16 cellular contexts compared by ENCODE assay signal in the genomic region with DNA sequence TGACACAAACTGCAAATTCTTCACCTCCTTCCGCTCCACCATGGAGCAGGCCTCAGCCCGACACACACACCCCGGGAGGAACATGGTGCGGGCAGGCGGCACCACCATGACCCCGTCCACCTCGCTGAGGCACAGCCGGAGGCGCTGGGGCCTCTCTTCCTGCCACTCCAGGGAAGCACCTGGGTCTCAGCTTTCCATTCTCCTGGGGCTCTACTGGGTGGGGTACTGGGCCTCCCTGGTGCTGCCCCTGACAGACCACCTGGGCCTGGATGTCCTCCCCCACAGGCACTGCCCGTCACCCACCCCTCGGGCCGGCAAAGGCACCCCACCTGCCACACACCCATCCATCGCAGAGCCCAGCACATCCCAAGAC. TPM values are rescaled to one million over a fixed set of nuclear protein-coding genes. Genes with fewer than 3 reads are reported as not detected.
DNase-seq lines count a peak whose midpoint lies in the region; ATAC-seq, FAIRE-seq and TF ChIP-seq lines count a peak whose summit lies in the region.
"Had no signal": no experiment of that assay in that cellular context is flagged by ENCODE, and none has a peak within 500 bp of the region (broad histone marks: within the 10 kb centered on the region; RNA-seq: fewer than 3 reads in every experiment).

No MANE protein-coding gene starts in this region.

- ATAC-seq in activated CD8-positive, alpha-beta T cell treated with anti-CD3 and anti-CD28 coated beads for 36 hours: no peak
- ATAC-seq in naive thymus-derived CD4-positive, alpha-beta T cell: no peak
- no peak for ATAC-seq in HepG2

- H3K4me2 ChIP-seq in mammary epithelial cell (ENCODE audit: insufficient read depth, low read depth, low read length) (no peak overlapping the region), HepG2 (ENCODE audit: low read depth, low read length) (no peak overlapping the region)

- H2AFZ ChIP-seq in mammary epithelial cell (ENCODE audit: low read depth, low read length): no peak overlapping the region
- H2AFZ ChIP-seq in HepG2 (ENCODE audit: low read length): no peak overlapping the region

- no peaks in the 10 kb centered on the region for H3K27me3 Mint-ChIP-seq in activated CD8-positive, alpha-beta T cell treated with anti-CD3 and anti-CD28 coated beads for 36 hours
- no peaks in the 10 kb centered on the region for H3K27me3 Mint-ChIP-seq in naive thymus-derived CD4-positive, alpha-beta T cell

- no peak for TF ChIP-seq EP300 in HepG2 (IDR thresholded peaks at IDR 0.05; ENCODE audit: low read depth in 2 of 2, low read length in 2 of 2)
- no peak for TF ChIP-seq EP300 in HepG2 (CRISPR knock-in tag; IDR thresholded peaks at IDR 0.05; ENCODE audit: borderline replicate concordance)

- H3K4me3 ChIP-seq in breast epithelium: no peak overlapping the region
- H3K4me3 ChIP-seq in mammary epithelial cell (replicated peaks in 1 of 3; ENCODE audit: insufficient read depth in 1 of 3, low read depth in 2 of 3, low read length in 3 of 3): no peak overlapping the region
- no peak overlapping the region for H3K4me3 ChIP-seq in naive thymus-derived CD4-positive, alpha-beta T cell (ENCODE audit: low read length)
- no peak overlapping the region for H3K4me3 ChIP-seq in HepG2 (replicated peaks in 1 of 3; ENCODE audit: insufficient read depth in 1 of 3, low read depth in 2 of 3, low read length in 3 of 3)

- H3K27ac ChIP-seq in breast epithelium (peak overlapping the region; percentile 54 to 73), mammary epithelial cell (ENCODE audit: insufficient read depth, low read depth, low read length) (no peak overlapping the region), HepG2 (ENCODE audit: extremely low read length, insufficient read depth, low read length) (no peak overlapping the region)
- peak overlapping the region; percentile 35 for H3K27ac ChIP-seq in naive thymus-derived CD4-positive, alpha-beta T cell (ENCODE audit: low read depth, low read length)

- no peaks in the 10 kb centered on the region for H3K36me3 Mint-ChIP-seq in activated CD8-positive, alpha-beta T cell treated with anti-CD3 and anti-CD28 coated beads for 36 hours (ENCODE audit: low read depth)
- no peaks in the 10 kb centered on the region for H3K36me3 Mint-ChIP-seq in naive thymus-derived CD4-positive, alpha-beta T cell

- TF ChIP-seq CTCF in breast epithelium (IDR thresholded peaks at IDR 0.05) (no peak), mammary epithelial cell (conservative IDR thresholded peaks at IDR 0.05 in 1 of 2, IDR thresholded peaks at IDR 0.05 in 1 of 2; ENCODE audit: extremely low read depth in 1 of 2, insufficient read depth in 1 of 2, low read depth in 1 of 2, low read length in 2 of 2) (no peak), HepG2 (CRISPR knock-in tag; IDR thresholded peaks at IDR 0.05) (no peak)
- no peak for TF ChIP-seq CTCF in activated CD8-positive, alpha-beta T cell treated with anti-CD3 and anti-CD28 coated beads for 36 hours (IDR thresholded peaks at IDR 0.05)

- WGBS in mammary epithelial cell (ENCODE audit: low coverage, missing lambda C conversion rate): 84% methylated on average over 8 of the region's 13 CpGs
- WGBS in HepG2 (ENCODE audit: low lambda C conversion rate): 100% methylated on average over 8 of the region's 13 CpGs

- H3K27ac Mint-ChIP-seq in activated CD8-positive, alpha-beta T cell treated with anti-CD3 and anti-CD28 coated beads for 36 hours: peak overlapping the region; percentile 46
- peak overlapping the region in 2 of 9 donors; percentile 21 to 38 for H3K27ac Mint-ChIP-seq in naive thymus-derived CD4-positive, alpha-beta T cell

- H3K27me3 ChIP-seq in breast epithelium (no peaks in the 10 kb centered on the region), mammary epithelial cell (ENCODE audit: insufficient read depth, low read length) (no peaks in the 10 kb centered on the region), HepG2 (ENCODE audit: control insufficient read depth in 1 of 2, insufficient read depth in 2 of 2, low read length in 2 of 2) (no peaks in the 10 kb centered on the region)
- H3K27me3 ChIP-seq in naive thymus-derived CD4-positive, alpha-beta T cell (ENCODE audit: control insufficient read depth in 2 of 2, insufficient read depth in 2 of 2, low read length in 2 of 2): no peaks in the 10 kb centered on the region

- no peak for DNase-seq in breast epithelium (ENCODE audit: low spot score in 2 of 2)
- no peak for DNase-seq in mammary epithelial cell
- no peak for DNase-seq in activated CD8-positive, alpha-beta T cell treated with anti-CD3 and anti-CD28 coated beads for 36 hours
- no peak for DNase-seq in naive thymus-derived CD4-positive, alpha-beta T cell
- no peak for DNase-seq in NCI-H2227 treated with DMSO at 0.1 percent for 48 hours (lab: John Stamatoyannopoulos, UW)
- no peak for DNase-seq in HepG2 (ENCODE audit: low spot score)
- no peak for DNase-seq in NK-92 treated with Interleukin-12 subunit alpha and Interleukin-12 subunit beta, amount 100 ng/mL, for 24 hours (lab: John Stamatoyannopoulos, UW)
- DNase-seq in NCI-H526 treated with DMSO at 0.1 percent for 48 hours (lab: John Stamatoyannopoulos, UW): no peak
- DNase-seq: Karpas-422, MM.1S, NCI-H1105, NCI-H187, NCI-H446, RPMI8226 had no signal

- H3K4me3 Mint-ChIP-seq in activated CD8-positive, alpha-beta T cell treated with anti-CD3 and anti-CD28 coated beads for 36 hours: no peak overlapping the region
- peak overlapping the region in 3 of 10 donors; percentile 19 to 66 (median 32) for H3K4me3 Mint-ChIP-seq in naive thymus-derived CD4-positive, alpha-beta T cell

- TF ChIP-seq POLR2A in breast epithelium (IDR thresholded peaks at IDR 0.05) (no peak), HepG2 (IDR thresholded peaks at IDR 0.05; ENCODE audit: insufficient read depth in 1 of 2, low read depth in 2 of 2, low read length in 2 of 2) (no peak)

- H4K20me1 ChIP-seq in mammary epithelial cell (ENCODE audit: insufficient read depth, low read length) (peaks cover 2% of the 10 kb centered on the region), HepG2 (ENCODE audit: insufficient read depth, low read length) (0 out of 2 replicates have a peak, but pooled peaks cover 5% of the 10 kb centered on the region)

- POLR2A ChIA-PET in activated CD8-positive, alpha-beta T cell treated with anti-CD3 and anti-CD28 coated beads for 36 hours (lab: Charles Lee): interaction anchor here (1.1 kb wide), 1 partner anchor 11 kb away, joined by 4 read pairs; no protein-coding TSS in a partner anchor
- POLR2A ChIA-PET in naive thymus-derived CD4-positive, alpha-beta T cell (lab: Charles Lee): interaction anchor here (1.3 kb wide), 1 partner anchor 15 kb away, joined by 4 read pairs; the partner anchor contains the start of gene ZBTB42
- POLR2A ChIA-PET in HepG2 (lab: Yijun Ruan, JAX): no interaction called here

- TF ChIP-seq RAD21 in HepG2 (CRISPR knock-in tag; IDR thresholded peaks at IDR 0.05): no peak

- CTCF ChIA-PET in mammary epithelial cell (lab: Charles Lee; ENCODE audit: low non-redundant PET): no interaction called here
- CTCF ChIA-PET in activated CD8-positive, alpha-beta T cell treated with anti-CD3 and anti-CD28 coated beads for 36 hours (lab: Charles Lee): no interaction called here
- CTCF ChIA-PET in naive thymus-derived CD4-positive, alpha-beta T cell (lab: Charles Lee): no interaction called here
- CTCF ChIA-PET in HepG2 (lab: Yijun Ruan, JAX; ENCODE audit: low intra/inter-chr PET ratio, low total read pairs): no interaction called here

- in situ Hi-C loops in mammary epithelial cell (cut with MboI; ENCODE audit: low sequenced_read_pairs in 2 of 2): no loop called here
- in situ Hi-C loops in HepG2 (cut with HindIII; ENCODE audit: extremely low pct_ligation_motif_present, low pct_unique_long_range_greater_than_20kb): no loop called here

- H3K79me2 ChIP-seq in mammary epithelial cell (ENCODE audit: insufficient read depth, low read length): peaks cover 83% of the 10 kb centered on the region
- peaks cover 2% of the 10 kb centered on the region for H3K79me2 ChIP-seq in HepG2 (ENCODE audit: insufficient read depth, low read length)

- intact Hi-C loops in breast epithelium (cut with DNase I; ENCODE audit: low total_unique reads): no loop called here
- intact Hi-C loops in mammary epithelial cell (cut with micrococcal nuclease): no loop called here
- intact Hi-C loops in activated CD8-positive, alpha-beta T cell treated with anti-CD3 and anti-CD28 coated beads for 36 hours (cut with micrococcal nuclease): no loop called here
- intact Hi-C loops in naive thymus-derived CD4-positive, alpha-beta T cell (cut with micrococcal nuclease): no loop called here
- intact Hi-C loops in HepG2 (cut with micrococcal nuclease; ENCODE audit: unreplicated experiment): no loop called here

- H3K9me3 Mint-ChIP-seq in activated CD8-positive, alpha-beta T cell treated with anti-CD3 and anti-CD28 coated beads for 36 hours: no peaks in the 10 kb centered on the region
- no peaks in the 10 kb centered on the region for H3K9me3 Mint-ChIP-seq in naive thymus-derived CD4-positive, alpha-beta T cell

- H3K4me1 ChIP-seq in breast epithelium (peaks cover 27 to 39% of the 10 kb centered on the region in 2 donors), mammary epithelial cell (ENCODE audit: insufficient read depth, low read length) (peaks cover 32% of the 10 kb centered on the region), HepG2 (ENCODE audit: insufficient read depth, low read length) (peaks cover 12% of the 10 kb centered on the region)
- peaks cover 9 to 11% of the 10 kb centered on the region in 2 donors for H3K4me1 ChIP-seq in naive thymus-derived CD4-positive, alpha-beta T cell (ENCODE audit: control insufficient read depth in 2 of 2, insufficient read depth in 2 of 2, low read length in 2 of 2)

- H3K9ac ChIP-seq in mammary epithelial cell (ENCODE audit: insufficient read depth, low read length) (no peak overlapping the region), HepG2 (ENCODE audit: insufficient read depth, low read depth, low read length) (no peak overlapping the region)

- FAIRE-seq in HepG2 (lab: Jason Lieb, UNC): no peak
- FAIRE-seq: A204.1, H1 had no signal

- no peaks in the 10 kb centered on the region for H3K36me3 ChIP-seq in breast epithelium
- no peaks in the 10 kb centered on the region for H3K36me3 ChIP-seq in mammary epithelial cell (ENCODE audit: insufficient read depth, low read length)
- peaks cover 0 to 39% (median 2%) of the 10 kb centered on the region in 3 experiments for H3K36me3 ChIP-seq in naive thymus-derived CD4-positive, alpha-beta T cell (ENCODE audit: control insufficient read depth in 2 of 3, insufficient read depth in 3 of 3, low read length in 3 of 3)
- peaks cover 13 to 19% of the 10 kb centered on the region in 2 experiments; a peak in 3 of 5 replicates for H3K36me3 ChIP-seq in HepG2 (replicated peaks in 1 of 2; ENCODE audit: control insufficient read depth in 1 of 2, insufficient read depth in 2 of 2, low read length in 2 of 2)

- H3K4me1 Mint-ChIP-seq in activated CD8-positive, alpha-beta T cell treated with anti-CD3 and anti-CD28 coated beads for 36 hours (ENCODE audit: low read depth): peaks cover 14% of the 10 kb centered on the region
- H3K4me1 Mint-ChIP-seq in naive thymus-derived CD4-positive, alpha-beta T cell: peaks cover 0 to 23% (median 16%) of the 10 kb centered on the region in 7 donors

- no TSS peak for BruUV-seq in mammary epithelial cell (replicated peaks; lab: Mats Ljungman, UMichigan)
- BruUV-seq in HepG2 (replicated peaks; lab: Mats Ljungman, UMichigan): no TSS peak

- dilution Hi-C loops in mammary epithelial cell (cut with HindIII; ENCODE audit: low sequenced_read_pairs): no loop called here

- no peaks in the 10 kb centered on the region for H3K9me3 ChIP-seq in breast epithelium
- no peaks in the 10 kb centered on the region for H3K9me3 ChIP-seq in mammary epithelial cell (replicated peaks; ENCODE audit: insufficient read depth, low read length)
- H3K9me3 ChIP-seq in naive thymus-derived CD4-positive, alpha-beta T cell (ENCODE audit: control insufficient read depth in 2 of 3, low read length in 3 of 3): no peaks in the 10 kb centered on the region
- no peaks in the 10 kb centered on the region for H3K9me3 ChIP-seq in HepG2 (ENCODE audit: low read length)

RNA-seq across cellular contexts. Expression of gene AKT1, which starts 9.9 kb away (rescaled TPM):
- total RNA-seq in breast epithelium: 100 to 1,000 TPM in 2 of 3 donors, 10 to 100 TPM in 1; 91.9 to 119 (median 116) TPM
- total RNA-seq in mammary epithelial cell: 100 to 1,000 TPM; 116 to 125 TPM
- polyA plus RNA-seq in mammary epithelial cell: 124 TPM
- polyA minus RNA-seq in mammary epithelial cell: 153 TPM
- 100 to 1,000 TPM; 116 to 121 TPM for total RNA-seq in activated CD8-positive, alpha-beta T cell treated with anti-CD3 and anti-CD28 coated beads for 36 hours
- 100 to 1,000 TPM in 1 of 5 experiments, 10 to 100 TPM in 4; 70.4 to 131 (median 88.9) TPM for total RNA-seq in naive thymus-derived CD4-positive, alpha-beta T cell
- polyA plus RNA-seq in naive thymus-derived CD4-positive, alpha-beta T cell: 10 to 100 TPM in 1 of 2 donors, 1 to 10 TPM in 1; 6.8 to 12.3 TPM
- total RNA-seq in HepG2 (2016; rRNA removed; fragmentation: Illumina TruSeq; extraction: Trizol): 85.7 and 96.2 TPM in 2 replicates
- 66.8 and 84.2 TPM in 2 replicates for total RNA-seq in HepG2 (2016; cell fraction: cytosol; rRNA removed; fragmentation: Illumina TruSeq; extraction: Trizol; ENCODE audit: low read depth)
- total RNA-seq in HepG2 (2016; cell fraction: insoluble cytoplasmic fraction; rRNA removed; fragmentation: Illumina TruSeq; extraction: Trizol): 76.8 and 97.9 TPM in 2 replicates
- 171 and 190 TPM in 2 replicates for total RNA-seq in HepG2 (2016; cell fraction: membrane; rRNA removed; fragmentation: Illumina TruSeq; extraction: Trizol)
- total RNA-seq in HepG2 (2016; cell fraction: nucleus; rRNA removed; fragmentation: Illumina TruSeq; extraction: Trizol): 48.2 and 57.1 TPM in 2 replicates
- polyA plus RNA-seq in HepG2 (2011; rRNA removed): 116 and 135 TPM in 2 replicates
- polyA plus RNA-seq in HepG2 (2011; cell fraction: cytosol; rRNA removed): 114 and 136 TPM in 2 replicates
- 362 and 435 TPM in 2 replicates for polyA plus RNA-seq in HepG2 (2011; cell fraction: nucleus; rRNA removed)
- polyA plus RNA-seq in HepG2 (2012): 58.6 and 80.7 TPM in 2 replicates
- polyA plus RNA-seq in HepG2 (2016; cell fraction: cytosol; fragmentation: Illumina TruSeq; extraction: Trizol; ENCODE audit: low read depth): 81.6 and 107 TPM in 2 replicates
- polyA plus RNA-seq in HepG2 (2016; cell fraction: insoluble cytoplasmic fraction; fragmentation: Illumina TruSeq; extraction: Trizol; ENCODE audit: low read depth): 105 and 119 TPM in 2 replicates
- polyA plus RNA-seq in HepG2 (2016; cell fraction: membrane; fragmentation: Illumina TruSeq; extraction: Trizol; ENCODE audit: low read depth): 182 and 194 TPM in 2 replicates
- polyA plus RNA-seq in HepG2 (2016; cell fraction: nucleus; fragmentation: Illumina TruSeq; extraction: Trizol; ENCODE audit: insufficient read depth, low read depth): 146 and 159 TPM in 2 replicates
- polyA minus RNA-seq in HepG2 (2011; rRNA and poly(A)+ RNA removed; ENCODE audit: low replicate concordance): 159 and 183 TPM in 2 replicates
- polyA minus RNA-seq in HepG2 (2011; cell fraction: cytosol; rRNA and poly(A)+ RNA removed): 76.1 and 78.3 TPM in 2 replicates
- 46.7 and 48.0 TPM in 2 replicates for polyA minus RNA-seq in HepG2 (2011; cell fraction: nucleus; rRNA and poly(A)+ RNA removed)

RNA-seq across cellular contexts. Expression of gene ZBTB42, which starts 15.2 kb away (rescaled TPM):
- total RNA-seq in breast epithelium: 10 to 100 TPM in 1 of 3 donors, 1 to 10 TPM in 2; 3.5 to 11.4 (median 9.2) TPM
- 1 to 10 TPM; 1.9 to 2.2 TPM for total RNA-seq in mammary epithelial cell
- polyA plus RNA-seq in mammary epithelial cell: 1.2 TPM
- 0.41 TPM for polyA minus RNA-seq in mammary epithelial cell
- 1 to 10 TPM; 1.3 TPM for total RNA-seq in activated CD8-positive, alpha-beta T cell treated with anti-CD3 and anti-CD28 coated beads for 36 hours
- 10 to 100 TPM in 1 of 5 experiments, 1 to 10 TPM in 4; 3.5 to 11.3 (median 5.5) TPM for total RNA-seq in naive thymus-derived CD4-positive, alpha-beta T cell
- polyA plus RNA-seq in naive thymus-derived CD4-positive, alpha-beta T cell: 1 to 10 TPM; 2.1 TPM
- total RNA-seq in HepG2 (2016; rRNA removed; fragmentation: Illumina TruSeq; extraction: Trizol): 3.2 and 4.2 TPM in 2 replicates
- total RNA-seq in HepG2 (2016; cell fraction: cytosol; rRNA removed; fragmentation: Illumina TruSeq; extraction: Trizol; ENCODE audit: low read depth): 1.2 and 1.6 TPM in 2 replicates
- 2.4 and 3.9 TPM in 2 replicates for total RNA-seq in HepG2 (2016; cell fraction: insoluble cytoplasmic fraction; rRNA removed; fragmentation: Illumina TruSeq; extraction: Trizol)
- total RNA-seq in HepG2 (2016; cell fraction: membrane; rRNA removed; fragmentation: Illumina TruSeq; extraction: Trizol): 4.3 and 4.4 TPM in 2 replicates
- total RNA-seq in HepG2 (2016; cell fraction: nucleus; rRNA removed; fragmentation: Illumina TruSeq; extraction: Trizol): 3.6 and 4.2 TPM in 2 replicates
- 2.8 and 4.0 TPM in 2 replicates for polyA plus RNA-seq in HepG2 (2011; rRNA removed)
- polyA plus RNA-seq in HepG2 (2011; cell fraction: cytosol; rRNA removed): 3.7 and 4.3 TPM in 2 replicates
- polyA plus RNA-seq in HepG2 (2011; cell fraction: nucleus; rRNA removed): 7.2 and 7.5 TPM in 2 replicates
- 3.6 and 4.3 TPM in 2 replicates for polyA plus RNA-seq in HepG2 (2012)
- polyA plus RNA-seq in HepG2 (2016; cell fraction: cytosol; fragmentation: Illumina TruSeq; extraction: Trizol; ENCODE audit: low read depth): 1.0 and 1.1 TPM in 2 replicates
- polyA plus RNA-seq in HepG2 (2016; cell fraction: insoluble cytoplasmic fraction; fragmentation: Illumina TruSeq; extraction: Trizol; ENCODE audit: low read depth): 2.3 and 2.7 TPM in 2 replicates
- polyA plus RNA-seq in HepG2 (2016; cell fraction: membrane; fragmentation: Illumina TruSeq; extraction: Trizol; ENCODE audit: low read depth): 3.4 and 3.5 TPM in 2 replicates
- polyA plus RNA-seq in HepG2 (2016; cell fraction: nucleus; fragmentation: Illumina TruSeq; extraction: Trizol; ENCODE audit: insufficient read depth, low read depth): 2.8 and 3.1 TPM in 2 replicates
- 6.6 and 17.0 TPM in 2 replicates for polyA minus RNA-seq in HepG2 (2011; rRNA and poly(A)+ RNA removed; ENCODE audit: low replicate concordance)
- 6.2 and 8.1 TPM in 2 replicates for polyA minus RNA-seq in HepG2 (2011; cell fraction: cytosol; rRNA and poly(A)+ RNA removed)
- polyA minus RNA-seq in HepG2 (2011; cell fraction: nucleus; rRNA and poly(A)+ RNA removed): 8.2 TPM in 2 replicates

RNA-seq across cellular contexts. Expression of gene SIVA1, which starts 32.7 kb away (rescaled TPM):
- 100 to 1,000 TPM; 181 to 225 (median 223) TPM for total RNA-seq in breast epithelium
- 10 to 100 TPM; 43.3 to 56.1 TPM for total RNA-seq in mammary epithelial cell
- polyA plus RNA-seq in mammary epithelial cell: 98.6 TPM
- 12.2 TPM for polyA minus RNA-seq in mammary epithelial cell
- total RNA-seq in activated CD8-positive, alpha-beta T cell treated with anti-CD3 and anti-CD28 coated beads for 36 hours: 100 to 1,000 TPM; 115 to 125 TPM
- total RNA-seq in naive thymus-derived CD4-positive, alpha-beta T cell: 10 to 100 TPM; 61.4 to 97.7 (median 77.4) TPM
- polyA plus RNA-seq in naive thymus-derived CD4-positive, alpha-beta T cell: 100 to 1,000 TPM; 269 to 276 TPM
- total RNA-seq in HepG2 (2016; rRNA removed; fragmentation: Illumina TruSeq; extraction: Trizol): 153 and 186 TPM in 2 replicates
- total RNA-seq in HepG2 (2016; cell fraction: cytosol; rRNA removed; fragmentation: Illumina TruSeq; extraction: Trizol; ENCODE audit: low read depth): 171 and 229 TPM in 2 replicates
- 166 and 191 TPM in 2 replicates for total RNA-seq in HepG2 (2016; cell fraction: insoluble cytoplasmic fraction; rRNA removed; fragmentation: Illumina TruSeq; extraction: Trizol)
- total RNA-seq in HepG2 (2016; cell fraction: membrane; rRNA removed; fragmentation: Illumina TruSeq; extraction: Trizol): 186 and 219 TPM in 2 replicates
- total RNA-seq in HepG2 (2016; cell fraction: nucleus; rRNA removed; fragmentation: Illumina TruSeq; extraction: Trizol): 86.2 and 101 TPM in 2 replicates
- polyA plus RNA-seq in HepG2 (2011; rRNA removed): 123 and 142 TPM in 2 replicates
- polyA plus RNA-seq in HepG2 (2011; cell fraction: cytosol; rRNA removed): 108 and 239 TPM in 2 replicates
- polyA plus RNA-seq in HepG2 (2011; cell fraction: nucleus; rRNA removed): 125 and 162 TPM in 2 replicates
- 61.3 and 68.1 TPM in 2 replicates for polyA plus RNA-seq in HepG2 (2012)
- polyA plus RNA-seq in HepG2 (2016; cell fraction: cytosol; fragmentation: Illumina TruSeq; extraction: Trizol; ENCODE audit: low read depth): 162 and 202 TPM in 2 replicates
- polyA plus RNA-seq in HepG2 (2016; cell fraction: insoluble cytoplasmic fraction; fragmentation: Illumina TruSeq; extraction: Trizol; ENCODE audit: low read depth): 128 and 130 TPM in 2 replicates
- 134 and 168 TPM in 2 replicates for polyA plus RNA-seq in HepG2 (2016; cell fraction: membrane; fragmentation: Illumina TruSeq; extraction: Trizol; ENCODE audit: low read depth)
- 129 and 133 TPM in 2 replicates for polyA plus RNA-seq in HepG2 (2016; cell fraction: nucleus; fragmentation: Illumina TruSeq; extraction: Trizol; ENCODE audit: insufficient read depth, low read depth)
- polyA minus RNA-seq in HepG2 (2011; rRNA and poly(A)+ RNA removed; ENCODE audit: low replicate concordance): 49.5 and 64.5 TPM in 2 replicates
- polyA minus RNA-seq in HepG2 (2011; cell fraction: cytosol; rRNA and poly(A)+ RNA removed): 22.7 and 31.5 TPM in 2 replicates
- polyA minus RNA-seq in HepG2 (2011; cell fraction: nucleus; rRNA and poly(A)+ RNA removed): 17.3 and 18.4 TPM in 2 replicates

Comparison
In these comparisons a context has a peak if more than half of its experiments do, and no peak if none do; other contexts are left out.
1. H3K27ac ChIP-seq: peak in breast epithelium (2 of 2) and naive thymus-derived CD4-positive, alpha-beta T cell (single experiment); none in mammary epithelial cell (single experiment) and HepG2 (single experiment).